ENCODE assay signal across 12 cellular contexts in the genomic region with DNA sequence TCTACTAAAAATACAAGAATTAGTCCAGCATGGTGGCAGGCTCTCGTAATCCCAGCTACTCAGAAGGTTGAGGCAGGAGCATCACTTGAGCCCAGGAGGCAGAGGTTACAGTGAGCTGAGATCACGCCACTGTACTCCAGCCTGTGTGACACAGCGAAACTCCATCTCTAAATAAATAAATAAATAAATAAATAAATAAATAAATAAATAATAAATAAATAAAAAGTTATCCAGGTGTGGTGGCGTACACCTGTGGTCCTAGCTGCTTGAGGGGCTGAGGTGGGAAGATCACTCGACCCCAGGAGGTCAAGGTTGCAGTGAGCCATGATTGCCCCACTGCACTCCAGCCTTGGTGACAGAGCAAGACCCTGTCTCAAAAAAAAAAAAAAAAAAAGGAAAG. TPM values are rescaled to one million over a fixed set of nuclear protein-coding genes. Genes with fewer than 3 reads are reported as not detected.
"Had no signal": no experiment of that assay in that cellular context is flagged by ENCODE, and none has a peak within 500 bp of the region (broad histone marks: within the 10 kb centered on the region; RNA-seq: fewer than 3 reads in every experiment).

No MANE protein-coding gene starts in this region.

RNA-seq across cellular contexts. Expression of a gene that starts 0.8 kb away (rescaled TPM):
- total RNA-seq: activated B cell treated with CpG ODN at 0.5 μM for 24 hours; activated CD4-positive, alpha-beta T cell treated with anti-CD3 and anti-CD28 coated beads, Interleukin-2, amount 10 ng/mL, durations not matched to agents 24 days and 14 days; activated naive CD4-positive, alpha-beta T cell treated with anti-CD3 and anti-CD28 coated beads for 36 hours; activated T-helper 1 cell treated with anti-CD3 and anti-CD28 coated beads, Interleukin-12 subunit alpha, Interleukin-12 subunit beta, Interleukin-2, Interleukin-4 antibody, amounts not matched to agents 30 ng/mL and 10 ng/mL and 1 ng/mL, durations not matched to agents 14 hours and 24 hours and 36 hours; activated T-helper 17 cell treated with anti-CD3 and anti-CD28 coated beads, Interleukin-2, amount 50 U/mL, for 72 hours; astrocyte; body of pancreas; chondrocyte had no signal

RNA-seq across cellular contexts. Expression of a gene that starts 11.3 kb away (rescaled TPM):
- total RNA-seq: activated CD4-positive, alpha-beta memory T cell treated with anti-CD3 and anti-CD28 coated beads for 36 hours; activated CD8-positive, alpha-beta T cell treated with anti-CD3 and anti-CD28 coated beads for 36 hours; activated naive CD4-positive, alpha-beta T cell treated with anti-CD3 and anti-CD28 coated beads for 36 hours; activated naive CD4-positive, alpha-beta T cell treated with anti-CD3 and anti-CD28 coated beads, Interleukin-2, amount 50 U/mL, for 72 hours; activated naive CD8-positive, alpha-beta T cell treated with anti-CD3 and anti-CD28 coated beads for 36 hours had no signal
